ENCODE assay signal across 8 cellular contexts in the genomic region with DNA sequence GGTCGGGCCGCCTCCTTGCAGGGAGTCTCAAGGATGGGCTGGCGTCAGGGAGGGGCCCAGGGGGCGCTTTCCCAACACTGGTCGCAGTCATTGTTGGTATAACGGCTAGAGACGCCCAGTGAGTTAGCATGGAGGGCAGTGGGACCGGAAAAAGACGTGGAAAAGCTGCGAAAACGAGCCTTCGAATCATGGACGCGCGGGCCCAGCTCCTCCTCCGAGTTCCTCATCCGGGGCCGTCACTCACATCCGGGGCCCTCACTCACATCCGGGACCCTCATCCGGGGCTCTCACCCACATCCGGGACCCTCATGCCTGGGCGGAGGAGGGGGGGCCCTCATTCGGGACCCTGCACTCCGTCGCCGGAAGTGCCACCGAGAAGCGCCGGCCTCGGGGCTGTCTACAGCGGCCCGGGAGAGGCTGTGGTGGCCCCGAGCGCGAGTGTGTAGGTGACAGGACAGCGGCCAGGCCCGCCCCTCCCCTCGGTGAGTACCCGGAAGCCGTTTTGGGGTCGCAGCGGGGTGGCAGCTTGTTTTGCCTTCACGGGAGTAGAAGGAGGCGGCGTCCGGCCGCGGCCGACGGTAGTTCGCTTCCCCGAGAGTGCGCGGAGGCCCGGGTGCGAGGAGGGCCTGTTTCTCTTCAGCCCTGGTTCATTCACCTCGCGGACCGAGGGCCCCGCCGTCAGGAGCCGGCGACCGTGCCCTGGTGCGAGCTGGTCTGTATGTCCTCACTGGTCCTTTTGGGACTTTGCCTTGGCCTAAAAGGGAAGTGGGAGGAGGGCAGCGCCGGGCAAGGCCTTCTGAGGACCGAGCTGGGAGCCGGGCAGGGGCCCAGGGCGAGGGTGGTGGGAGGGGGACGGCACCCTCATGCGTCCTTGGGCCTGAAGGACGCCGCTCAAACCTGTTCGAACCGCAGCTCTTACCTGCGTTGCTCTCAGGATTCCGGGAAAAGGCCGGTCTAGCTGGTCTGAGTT. TPM values are rescaled to one million over a fixed set of nuclear protein-coding genes. Genes with fewer than 3 reads are reported as not detected.
A peak's percentile ranks its signal among the peaks of the same experiment; 100 is the strongest.
DNase-seq lines count a peak whose midpoint lies in the region; ATAC-seq and TF ChIP-seq lines count a peak whose summit lies in the region.

A gene with protein sequence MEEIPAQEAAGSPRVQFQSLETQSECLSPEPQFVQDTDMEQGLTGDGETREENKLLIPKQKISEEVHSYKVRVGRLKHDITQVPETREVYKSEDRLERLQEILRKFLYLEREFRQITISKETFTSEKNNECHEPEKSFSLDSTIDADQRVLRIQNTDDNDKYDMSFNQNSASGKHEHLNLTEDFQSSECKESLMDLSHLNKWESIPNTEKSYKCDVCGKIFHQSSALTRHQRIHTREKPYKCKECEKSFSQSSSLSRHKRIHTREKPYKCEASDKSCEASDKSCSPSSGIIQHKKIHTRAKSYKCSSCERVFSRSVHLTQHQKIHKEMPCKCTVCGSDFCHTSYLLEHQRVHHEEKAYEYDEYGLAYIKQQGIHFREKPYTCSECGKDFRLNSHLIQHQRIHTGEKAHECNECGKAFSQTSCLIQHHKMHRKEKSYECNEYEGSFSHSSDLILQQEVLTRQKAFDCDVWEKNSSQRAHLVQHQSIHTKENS (plus strand): TSS at position 337 of the 970 bp plus-strand sequence. CDS start 1,918 bp downstream, outside the sequence.

- H3K4me3 ChIP-seq in lower lobe of right lung, result peak within 1 kb of the TSS; percentile 92

- intact Hi-C loops in lower lobe of right lung (cut with DNase I), result no loop called here

- H3K9me3 ChIP-seq in lower lobe of right lung, result no peaks in the 10 kb centered on the region

- peaks cover 56% of the 10 kb centered on the region for H3K36me3 ChIP-seq in lower lobe of right lung

- DNase-seq in C1 segment of cervical spinal cord (lab: John Stamatoyannopoulos, UW) (peak; percentile 82 to 96 (median 90)), NCI-H82 (lab: John Stamatoyannopoulos, UW) (peak; percentile 95), lower lobe of right lung (peak; percentile 94)
- peak; percentile 80 to 86 for DNase-seq in activated CD8-positive, alpha-beta memory T cell treated with anti-CD3 and anti-CD28 coated beads for 1 hour (ENCODE audit: extremely low read depth in 1 of 2, low read depth in 1 of 2)
- peak; percentile 93 for DNase-seq in effector CD4-positive, alpha-beta T cell
- DNase-seq in stimulated activated CD4-positive, alpha-beta T cell treated with anti-CD3 and anti-CD28 coated beads, TNF-alpha, amount 100 ng/mL, for 24 hours (ENCODE audit: low read depth in 3 of 3), result peak; percentile 76 to 83 (median 80)

- peaks cover 44% of the 10 kb centered on the region for H3K4me1 ChIP-seq in lower lobe of right lung

- peak within 1 kb of the TSS; percentile 99 for H3K27ac ChIP-seq in lower lobe of right lung

- no peak for TF ChIP-seq CTCF in lower lobe of right lung (IDR thresholded peaks at IDR 0.05)

- ATAC-seq in GM19372 (IDR thresholded peaks at IDR 0.05; ENCODE audit: low read depth, unreplicated experiment) (peak; percentile 80), HG03521 (IDR thresholded peaks at IDR 0.05; ENCODE audit: unreplicated experiment) (peak; percentile 72), lower lobe of right lung (peak; percentile 97 to 98)

- no peaks in the 10 kb centered on the region for H3K27me3 ChIP-seq in lower lobe of right lung (ENCODE audit: low read depth)

RNA-seq across cellular contexts. Expression of the gene that starts here (rescaled TPM):
- 71.6 TPM for total RNA-seq in lower lobe of right lung

Comparison
In these comparisons a context has a peak if more than half of its experiments do, and no peak if none do; other contexts are left out.
1. Peak in every context shown above with its lines: DNase-seq, ATAC-seq, H3K4me3 ChIP-seq and H3K27ac ChIP-seq.